In genomic region chr9:133044661-133045060, GRCh38 we compare ENCODE assay signal across 24 cellular contexts. TPM values are rescaled to one million over a fixed set of nuclear protein-coding genes. Genes with fewer than 3 reads are reported as not detected.
DNase-seq lines count a peak whose midpoint lies in the region; ATAC-seq, FAIRE-seq and TF ChIP-seq lines count a peak whose summit lies in the region.
"Had no signal": no experiment of that assay in that cellular context is flagged by ENCODE, and none has a peak within 500 bp of the region (broad histone marks: within the 10 kb centered on the region; RNA-seq: fewer than 3 reads in every experiment).

No MANE protein-coding gene starts in this region.

- H4K20me1 ChIP-seq in K562 (replicated peaks; ENCODE audit: control insufficient read depth, insufficient read depth, low read length) = peaks cover 7% of the 10 kb centered on the region; the same call in 1 of the 2 replicates

- peaks cover 23% of the 10 kb centered on the region for H3K79me2 ChIP-seq in K562 (ENCODE audit: control insufficient read depth, insufficient read depth, low read length)

- WGBS in K562 (ENCODE audit: insufficient coverage, low coverage, missing lambda C conversion rate) = 97% methylated on average over 9 of the region's 11 CpGs
- WGBS in upper lobe of left lung, 2 donors = 94 to 96% methylated on average over 11 of the region's 11 CpGs

- H3K4me1 Mint-ChIP-seq in activated T-cell treated with anti-CD3 and anti-CD28 coated beads, Interleukin-2, amount 50 U/mL, for 72 hours (ENCODE audit: low read depth) = peaks cover 6% of the 10 kb centered on the region
- H3K4me1 Mint-ChIP-seq in activated T-cell treated with anti-CD3 and anti-CD28 coated beads, Interleukin-2, amount 50 U/mL, for 24 hours (ENCODE audit: low read depth) = peaks cover 10% of the 10 kb centered on the region
- H3K4me1 Mint-ChIP-seq in progenitor cell of endocrine pancreas (ENCODE audit: low read depth) = no peaks in the 10 kb centered on the region
- H3K4me1 Mint-ChIP-seq: H9 had no signal

- H3K9me3 ChIP-seq in K562 (replicated peaks; ENCODE audit: control insufficient read depth, insufficient read depth, low read depth, low read length) (no peaks in the 10 kb centered on the region), kidney (ENCODE audit: control insufficient read depth in 1 of 2, low read length in 2 of 2) (no peaks in the 10 kb centered on the region), upper lobe of left lung (no peaks in the 10 kb centered on the region)
- H3K9me3 ChIP-seq: A549, Peyer's patch had no signal

- BruUV-seq in K562 (replicated peaks; lab: Mats Ljungman, UMichigan) = no TSS peak

- no peak overlapping the region for H3K9ac ChIP-seq in K562 (ENCODE audit: insufficient read depth in 1 of 2, low read depth in 2 of 2, low read length in 2 of 2)
- no peak overlapping the region for H3K9ac ChIP-seq in kidney (ENCODE audit: low read length in 2 of 2)
- H3K9ac ChIP-seq: GM23248 had no signal

- no peak overlapping the region for H3K4me2 ChIP-seq in K562 (ENCODE audit: insufficient read depth, low read length)
- H3K4me2 ChIP-seq: A549 had no signal

- POLR2A ChIA-PET in GM10248 (lab: Yijun Ruan, JAX) = no interaction called here
- POLR2A ChIA-PET in K562 (lab: Yijun Ruan, JAX) = interaction anchor here (0.6 kb wide), 1 partner anchor 13 kb away, joined by 3 read pairs; no protein-coding TSS in a partner anchor

- no peak overlapping the region for H2AFZ ChIP-seq in K562 (ENCODE audit: low read depth, low read length)
- H2AFZ ChIP-seq: GM23248 had no signal

- no peak for TF ChIP-seq RAD21 in K562 (CRISPR knock-in tag; conservative IDR thresholded peaks at IDR 0.05 in 1 of 2, IDR thresholded peaks at IDR 0.05 in 1 of 2)

- H3K36me3 Mint-ChIP-seq in activated T-cell treated with anti-CD3 and anti-CD28 coated beads, Interleukin-2, amount 50 U/mL, for 72 hours (ENCODE audit: insufficient read depth in 2 of 2) = peaks cover 7 to 17% of the 10 kb centered on the region in 2 donors
- H3K36me3 Mint-ChIP-seq in activated T-cell treated with anti-CD3 and anti-CD28 coated beads, Interleukin-2, amount 50 U/mL, for 24 hours (ENCODE audit: low read depth) = peaks cover 82% of the 10 kb centered on the region
- peaks cover 16% of the 10 kb centered on the region for H3K36me3 Mint-ChIP-seq in progenitor cell of endocrine pancreas (ENCODE audit: insufficient read depth)

- no peak overlapping the region for H3K27ac Mint-ChIP-seq in activated T-cell treated with anti-CD3 and anti-CD28 coated beads, Interleukin-2, amount 50 U/mL, for 72 hours
- H3K27ac Mint-ChIP-seq in activated T-cell treated with anti-CD3 and anti-CD28 coated beads, Interleukin-2, amount 50 U/mL, for 24 hours = no peak overlapping the region
- peak overlapping the region; percentile 39 for H3K27ac Mint-ChIP-seq in progenitor cell of endocrine pancreas
- H3K27ac Mint-ChIP-seq: CD4-positive, alpha-beta T cell; H9 had no signal

- peak; percentile 20 to 23 for ATAC-seq in activated T-cell treated with anti-CD3 and anti-CD28 coated beads, Interleukin-2, amount 50 U/mL, for 72 hours (replicated peaks in 1 of 2)
- ATAC-seq in K562 = no peak
- ATAC-seq in upper lobe of left lung (ENCODE audit: low FRiP score in 2 of 2) = no peak
- ATAC-seq: A549, HepG2 had no signal

- intact Hi-C loops in K562 (cut with micrococcal nuclease) (loop anchor here (5.0 kb wide), 1 partner anchor 103 kb away; no protein-coding TSS in a partner anchor), kidney (cut with DNase I) (no loop called here)

- no peak for FAIRE-seq in K562 (lab: Jason Lieb, UNC)
- FAIRE-seq in kidney (lab: Jason Lieb, UNC) = no peak
- FAIRE-seq: A549, GM12891, HepG2 had no signal

- H3K27ac ChIP-seq in K562 (ENCODE audit: extremely low read depth, low read depth, low read length) (no peak overlapping the region), kidney (ENCODE audit: low read depth in 2 of 2, low read length in 2 of 2) (no peak overlapping the region), upper lobe of left lung (no peak overlapping the region)
- H3K27ac ChIP-seq: A549, GM23248, Peyer's patch had no signal

- no peak for TF ChIP-seq POLR2A in K562 (conservative IDR thresholded peaks at IDR 0.05)
- TF ChIP-seq POLR2A in upper lobe of left lung (IDR thresholded peaks at IDR 0.05) = no peak

- no peaks in the 10 kb centered on the region for H3K9me1 ChIP-seq in K562 (ENCODE audit: control insufficient read depth, insufficient read depth, low read length)

- TF ChIP-seq CTCF in GM10248 (IDR thresholded peaks at IDR 0.05; ENCODE audit: control extremely low read depth, extremely low read depth, low read depth, missing control alignments) (no peak), K562 (IDR thresholded peaks at IDR 0.05 in 2 of 3, conservative IDR thresholded peaks at IDR 0.05 in 1 of 3; ENCODE audit: insufficient read depth in 2 of 3, low read depth in 1 of 3, low read length in 3 of 3) (no peak), progenitor cell of endocrine pancreas (IDR thresholded peaks at IDR 0.05; ENCODE audit: unreplicated experiment) (no peak), kidney (IDR thresholded peaks at IDR 0.05; ENCODE audit: borderline replicate concordance, extremely low read depth, insufficient read depth) (no peak), upper lobe of left lung (IDR thresholded peaks at IDR 0.05) (no peak)

- H3K36me3 ChIP-seq in K562 (ENCODE audit: control insufficient read depth, insufficient read depth, low read length) = peaks cover 88% of the 10 kb centered on the region
- H3K36me3 ChIP-seq in kidney (ENCODE audit: control insufficient read depth in 1 of 2, insufficient read depth in 2 of 2, low read length in 2 of 2) = peaks cover 26 to 39% of the 10 kb centered on the region in 2 donors
- peaks cover 14 to 80% (median 68%) of the 10 kb centered on the region in 4 donors for H3K36me3 ChIP-seq in upper lobe of left lung

- H3K4me3 Mint-ChIP-seq in activated T-cell treated with anti-CD3 and anti-CD28 coated beads, Interleukin-2, amount 50 U/mL, for 72 hours = no peak overlapping the region
- no peak overlapping the region for H3K4me3 Mint-ChIP-seq in activated T-cell treated with anti-CD3 and anti-CD28 coated beads, Interleukin-2, amount 50 U/mL, for 24 hours
- H3K4me3 Mint-ChIP-seq in progenitor cell of endocrine pancreas (ENCODE audit: low read depth) = no peak overlapping the region
- H3K4me3 Mint-ChIP-seq: CD4-positive, alpha-beta T cell; H9 had no signal

- H3K27me3 Mint-ChIP-seq in activated T-cell treated with anti-CD3 and anti-CD28 coated beads, Interleukin-2, amount 50 U/mL, for 72 hours (ENCODE audit: low read depth) = no peaks in the 10 kb centered on the region
- no peaks in the 10 kb centered on the region for H3K27me3 Mint-ChIP-seq in activated T-cell treated with anti-CD3 and anti-CD28 coated beads, Interleukin-2, amount 50 U/mL, for 24 hours
- no peaks in the 10 kb centered on the region for H3K27me3 Mint-ChIP-seq in progenitor cell of endocrine pancreas
- H3K27me3 Mint-ChIP-seq: CD4-positive, alpha-beta T cell had no signal

- CTCF ChIA-PET in GM10248 (lab: Yijun Ruan, JAX) = interaction anchor here (0.7 to 2.2 kb wide), 3 partner anchors 71 to 101 kb away, joined by 3 to 8 read pairs (median 3); no protein-coding TSS in a partner anchor
- CTCF ChIA-PET in K562 (lab: Yijun Ruan, JAX; ENCODE audit: low intra/inter-chr PET ratio) = no interaction called here

- no peaks in the 10 kb centered on the region for H3K27me3 ChIP-seq in K562 (ENCODE audit: control insufficient read depth in 2 of 2, insufficient read depth in 2 of 2, low read length in 2 of 2)
- H3K27me3 ChIP-seq in upper lobe of left lung = no peaks in the 10 kb centered on the region
- H3K27me3 ChIP-seq: Peyer's patch had no signal

- H3K9me3 Mint-ChIP-seq in activated T-cell treated with anti-CD3 and anti-CD28 coated beads, Interleukin-2, amount 50 U/mL, for 72 hours = no peaks in the 10 kb centered on the region
- no peaks in the 10 kb centered on the region for H3K9me3 Mint-ChIP-seq in activated T-cell treated with anti-CD3 and anti-CD28 coated beads, Interleukin-2, amount 50 U/mL, for 24 hours
- H3K9me3 Mint-ChIP-seq in progenitor cell of endocrine pancreas (ENCODE audit: low read depth) = no peaks in the 10 kb centered on the region
- H3K9me3 Mint-ChIP-seq: CD4-positive, alpha-beta T cell had no signal

- H3K4me3 ChIP-seq in K562 (no peak overlapping the region), kidney (ENCODE audit: low read length in 2 of 2) (no peak overlapping the region), upper lobe of left lung (no peak overlapping the region)
- H3K4me3 ChIP-seq: A549, GM23248, Peyer's patch had no signal

- peaks cover 0 to 9% of the 10 kb centered on the region in 2 experiments; a peak in 2 of 5 replicates for H3K4me1 ChIP-seq in K562 (replicated peaks in 1 of 2; ENCODE audit: control insufficient read depth in 2 of 2, insufficient read depth in 2 of 2, low read length in 2 of 2)
- no peaks in the 10 kb centered on the region for H3K4me1 ChIP-seq in kidney (ENCODE audit: control insufficient read depth in 1 of 2, insufficient read depth in 1 of 2, low read depth in 1 of 2, low read length in 2 of 2)
- no peaks in the 10 kb centered on the region for H3K4me1 ChIP-seq in upper lobe of left lung
- H3K4me1 ChIP-seq: A549, Peyer's patch had no signal

- no peak for DNase-seq in activated T-cell treated with anti-CD3 and anti-CD28 coated beads, Interleukin-2, amount 50 U/mL, for 72 hours
- DNase-seq in activated T-cell treated with anti-CD3 and anti-CD28 coated beads, Interleukin-2, amount 50 U/mL, for 24 hours = no peak
- peak; percentile 7 for DNase-seq in GM10248 (ENCODE audit: extremely low spot score)
- DNase-seq in K562 (ENCODE audit: extremely low read depth in 1 of 4, low spot score in 3 of 4) = no peak
- no peak for DNase-seq in progenitor cell of endocrine pancreas (ENCODE audit: low spot score, unreplicated experiment)
- no peak for DNase-seq in kidney
- no peak for DNase-seq in upper lobe of left lung
- DNase-seq in HT-29 (ENCODE audit: low spot score) = no peak
- DNase-seq: CD4-positive, alpha-beta T cell; COR-L47; DND-41; GM23248; H9; KBM-7; MM.1S; NCI-H1048; NCI-H1417 treated with DMSO at 0.1 percent for 48 hours; NCI-H187; NCI-H446; NCI-H526; Peyer's patch had no signal

- TF ChIP-seq EP300 in K562 (IDR thresholded peaks at IDR 0.05; ENCODE audit: low read length) (no peak), upper lobe of left lung (IDR thresholded peaks at IDR 0.05) (no peak)

- in situ Hi-C loops in K562 (cut with MboI) = no loop called here

RNA-seq across cellular contexts. Expression of gene GTF3C5, which starts 13.9 kb away (rescaled TPM):
- total RNA-seq in activated T-cell treated with anti-CD3 and anti-CD28 coated beads, Interleukin-2, amount 50 U/mL, for 72 hours = 100 to 1,000 TPM in 1 of 2 donors, 10 to 100 TPM in 1; 79.5 to 101 TPM
- total RNA-seq in K562 (2011; cell fraction: chromatin; rRNA removed; ENCODE audit: low replicate concordance) = 66.1 and 166 TPM in 2 replicates
- 99.4 and 113 TPM in 2 replicates for total RNA-seq in K562 (2011; cell fraction: nucleolus; rRNA removed)
- total RNA-seq in K562 (2011; cell fraction: nucleoplasm; rRNA removed) = 67.0 and 84.1 TPM in 2 replicates
- total RNA-seq in K562 (2014; rRNA removed) (118 and 134 TPM in 2 replicates), K562 (2014; rRNA removed; fragmentation: Illumina TruSeq; extraction: Trizol) (43.2 and 58.5 TPM in 2 replicates), K562 (2015; rRNA removed; fragmentation: Illumina TruSeq; extraction: Trizol) (80.7 and 83.7 TPM in 2 replicates), K562 (2021) (106 and 110 TPM in 2 replicates), progenitor cell of endocrine pancreas (91.6 and 94.0 TPM in 2 replicates), kidney (47.7 TPM), upper lobe of left lung (100 to 1,000 TPM in 1 of 6 donors, 10 to 100 TPM in 5; 40.9 to 133 (median 49.7) TPM)
- polyA plus RNA-seq in K562 (2011; rRNA removed) (80.2 TPM in 2 replicates), K562 (2014; fragmentation: Illumina TruSeq; extraction: Trizol) (105 and 107 TPM in 2 replicates), K562 (2014; fragmentation: Nextera tagmentation; extraction: Ambion mirVana) (1 to 10 TPM; 3.8 to 8.4 TPM), K562 (2014; rRNA removed) (95.1 and 107 TPM in 2 replicates), kidney (ENCODE audit: insufficient read depth, low read depth, low replicate concordance) (38.0 TPM)
- polyA plus RNA-seq in K562 (2011; cell fraction: cytosol; rRNA removed) = 88.7 and 143 TPM in 2 replicates
- 254 and 348 TPM in 2 replicates for polyA plus RNA-seq in K562 (2011; cell fraction: nucleus; rRNA removed)
- polyA plus RNA-seq in K562 (2012) = 75.0 and 82.6 TPM in 2 replicates
- polyA minus RNA-seq in K562 (2011; rRNA and poly(A)+ RNA removed) = 52.2 and 85.8 TPM in 2 replicates
- 57.6 and 64.2 TPM in 2 replicates for polyA minus RNA-seq in K562 (2011; cell fraction: cytosol; rRNA and poly(A)+ RNA removed)
- polyA minus RNA-seq in K562 (2011; cell fraction: nucleus; rRNA and poly(A)+ RNA removed) = 59.4 and 67.3 TPM in 2 replicates
- 136 and 159 TPM in 2 replicates for total RNA-seq in HT-29 (2014; rRNA removed; shearing (Covaris generic))

RNA-seq across cellular contexts. Expression of gene CEL, which starts 17.1 kb away (rescaled TPM):
- 1 to 10 TPM; 1.6 to 3.6 TPM for total RNA-seq in activated T-cell treated with anti-CD3 and anti-CD28 coated beads, Interleukin-2, amount 50 U/mL, for 72 hours
- 2.0 and 6.1 TPM in 2 replicates for total RNA-seq in K562 (2011; cell fraction: chromatin; rRNA removed; ENCODE audit: low replicate concordance)
- total RNA-seq in K562 (2011; cell fraction: nucleolus; rRNA removed) = 2.8 and 3.8 TPM in 2 replicates
- 2.3 TPM in 2 replicates for total RNA-seq in K562 (2011; cell fraction: nucleoplasm; rRNA removed)
- total RNA-seq in K562 (2014; rRNA removed) (0.09 and 0.45 TPM in 2 replicates), K562 (2014; rRNA removed; fragmentation: Illumina TruSeq; extraction: Trizol) (0.15 and 0.16 TPM in 2 replicates), K562 (2015; rRNA removed; fragmentation: Illumina TruSeq; extraction: Trizol) (0.51 and 0.53 TPM in 2 replicates), K562 (2021) (3.0 and 4.0 TPM in 2 replicates), progenitor cell of endocrine pancreas (5.2 and 5.4 TPM in 2 replicates), kidney (1.0 TPM), upper lobe of left lung (1 to 10 TPM in 3 of 6 donors, under 1 TPM in 2, not detected in 1; 0.15 to 9.4 (median 1.1) TPM)
- polyA plus RNA-seq in K562 (2011; rRNA removed) (0.46 and 0.65 TPM in 2 replicates), K562 (2014; fragmentation: Illumina TruSeq; extraction: Trizol) (0.62 and 0.91 TPM in 2 replicates), K562 (2014; fragmentation: Nextera tagmentation; extraction: Ambion mirVana) (not detected), K562 (2014; rRNA removed) (0.57 and 0.77 TPM in 2 replicates), kidney (ENCODE audit: insufficient read depth, low read depth, low replicate concordance) (16.7 TPM)
- polyA plus RNA-seq in K562 (2011; cell fraction: cytosol; rRNA removed) = 0.32 and 0.43 TPM in 2 replicates
- polyA plus RNA-seq in K562 (2011; cell fraction: nucleus; rRNA removed) = 2.8 and 6.2 TPM in 2 replicates
- 0.77 and 2.3 TPM in 2 replicates for polyA plus RNA-seq in K562 (2012)
- 0.14 and 0.21 TPM in 2 replicates for polyA minus RNA-seq in K562 (2011; rRNA and poly(A)+ RNA removed)
- polyA minus RNA-seq in K562 (2011; cell fraction: cytosol; rRNA and poly(A)+ RNA removed) = not detected in 2 replicates
- 0.54 and 0.89 TPM in 2 replicates for polyA minus RNA-seq in K562 (2011; cell fraction: nucleus; rRNA and poly(A)+ RNA removed)
- total RNA-seq in HT-29 (2014; rRNA removed; shearing (Covaris generic)) = 0.08 and 0.58 TPM in 2 replicates
- polyA plus RNA-seq: GM23248 had no signal

Comparison
In these comparisons a context has a peak if more than half of its experiments do, and no peak if none do; other contexts are left out.
1. ATAC-seq: peak in activated T-cell treated with anti-CD3 and anti-CD28 coated beads, Interleukin-2, amount 50 U/mL, for 72 hours (2 of 2); none in K562 (single experiment) and upper lobe of left lung (0 of 2).